Comparison of ENCODE assay signal across 1 cellular context in the genomic region with DNA sequence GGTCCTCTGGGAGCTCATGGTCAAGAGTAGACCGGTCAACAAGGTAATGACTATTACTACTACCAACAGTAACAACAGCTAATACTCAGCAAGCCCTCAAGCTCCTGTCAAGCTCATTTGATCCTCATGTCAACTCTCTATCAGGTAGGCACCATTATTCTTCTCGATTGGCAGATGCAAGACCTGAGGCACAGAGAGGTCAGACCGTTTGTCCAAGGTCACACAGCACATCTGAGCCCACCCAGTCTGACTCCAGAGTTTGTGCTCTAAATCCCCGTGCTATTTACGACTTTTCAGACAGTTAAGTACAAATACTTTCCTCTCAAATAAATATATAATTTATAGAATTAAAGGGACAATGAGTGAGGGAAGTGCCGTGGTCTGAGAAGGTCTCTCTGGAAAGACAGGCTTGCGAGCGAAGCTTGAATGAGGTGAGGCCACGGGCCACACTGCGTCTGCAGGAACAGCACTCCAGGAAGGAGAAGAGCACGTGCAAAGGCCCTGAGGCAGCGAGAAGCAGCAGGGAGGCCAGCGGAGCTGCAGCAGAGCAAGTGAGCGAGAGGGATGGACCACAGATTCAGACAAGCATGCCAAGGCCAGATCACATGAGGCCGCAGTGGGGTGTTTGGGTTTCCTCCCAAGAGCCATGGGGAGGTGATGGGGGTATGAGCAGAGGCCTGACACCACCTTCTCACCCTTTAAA.
TF ChIP-seq lines count a peak whose summit lies in the region.

No MANE protein-coding gene starts in this region.

TF ChIP-seq in GM12878, 131 proteins besides CTCF, POLR2A, EP300 and RAD21:
- TF ChIP-seq, protein P1, sequence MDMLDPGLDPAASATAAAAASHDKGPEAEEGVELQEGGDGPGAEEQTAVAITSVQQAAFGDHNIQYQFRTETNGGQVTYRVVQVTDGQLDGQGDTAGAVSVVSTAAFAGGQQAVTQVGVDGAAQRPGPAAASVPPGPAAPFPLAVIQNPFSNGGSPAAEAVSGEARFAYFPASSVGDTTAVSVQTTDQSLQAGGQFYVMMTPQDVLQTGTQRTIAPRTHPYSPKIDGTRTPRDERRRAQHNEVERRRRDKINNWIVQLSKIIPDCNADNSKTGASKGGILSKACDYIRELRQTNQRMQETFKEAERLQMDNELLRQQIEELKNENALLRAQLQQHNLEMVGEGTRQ (IDR thresholded peaks at IDR 0.05; ENCODE audit: borderline replicate concordance, low read depth, low read length) = no peak
- 0 out of 2 replicates have a peak, but pooled peaks have one; percentile 30 for TF ChIP-seq NFXL1 (IDR thresholded peaks at IDR 0.05; ENCODE audit: borderline replicate concordance)
